Comparison of ENCODE assay signal across 27 cellular contexts in genomic region chr15:101429191-101429590, GRCh38.
"Had no signal": no experiment of that assay in that cellular context is flagged by ENCODE, and none has a peak within 500 bp of the region (broad histone marks: within the 10 kb centered on the region; RNA-seq: fewer than 3 reads in every experiment).

No MANE protein-coding gene starts in this region.

- ATAC-seq: left colon; natural killer cell; pancreas; psoas muscle; stimulated activated memory B cell treated with anti-CD40 and anti-IgM and Interleukin-4, amounts not matched to agents 10 μg/mL and 1 μg/mL and 100 μg/mL, for 72 hours; stimulated activated naive CD8-positive, alpha-beta T cell treated with anti-CD3 and anti-CD28 coated beads, Interleukin-15, Interleukin-2, amounts not matched to agents 100 U/mL and 50 U/mL, for 24 hours had no signal

- H3K36me3 Mint-ChIP-seq: mesothelial cell of epicardium; naive B cell; natural killer cell; neural progenitor cell; stimulated activated memory B cell treated with anti-CD40 and anti-IgM and Interleukin-4, amounts not matched to agents 10 μg/mL and 1 μg/mL and 100 μg/mL, for 72 hours; type B pancreatic cell had no signal

- H3K4me2 ChIP-seq: neural progenitor cell, smooth muscle cell had no signal

- H3K27me3 Mint-ChIP-seq: type B pancreatic cell had no signal

- H3K27ac Mint-ChIP-seq: mesothelial cell of epicardium; naive B cell; natural killer cell; neural progenitor cell; stimulated activated memory B cell treated with anti-CD40 and anti-IgM and Interleukin-4, amounts not matched to agents 10 μg/mL and 1 μg/mL and 100 μg/mL, for 72 hours; type B pancreatic cell had no signal

- H2AFZ ChIP-seq: neural progenitor cell had no signal

- H3K9ac ChIP-seq: neural progenitor cell had no signal

- H3K27me3 ChIP-seq: neural progenitor cell, pancreas, right atrium auricular region, right lobe of liver, uterus had no signal

- H3K4me1 ChIP-seq: left ventricle myocardium inferior, neural progenitor cell, pancreas, psoas muscle, right atrium auricular region, suprapubic skin, tibial artery, uterus had no signal

- H3K36me3 ChIP-seq: neural progenitor cell, pancreas, right atrium auricular region, suprapubic skin, thoracic aorta, tibial artery, uterus had no signal

- H3K9me3 ChIP-seq: left ventricle myocardium inferior, pancreas, psoas muscle, right atrium auricular region, right lobe of liver, suprapubic skin, thoracic aorta, tibial artery, uterus had no signal

- H3K4me3 ChIP-seq: left ventricle myocardium inferior, lung, neural progenitor cell, pancreas, psoas muscle, right atrium auricular region, right lobe of liver, smooth muscle cell, suprapubic skin, thoracic aorta, tibial artery, uterus had no signal

- H3K4me3 Mint-ChIP-seq: mesothelial cell of epicardium; natural killer cell; nephron progenitor cell; neural progenitor cell; stimulated activated memory B cell treated with anti-CD40 and anti-IgM and Interleukin-4, amounts not matched to agents 10 μg/mL and 1 μg/mL and 100 μg/mL, for 72 hours; type B pancreatic cell had no signal

- H3K27ac ChIP-seq: left ventricle myocardium inferior, neural progenitor cell, pancreas, psoas muscle, right atrium auricular region, suprapubic skin, thoracic aorta, tibial artery, uterus had no signal

- H3K9me3 Mint-ChIP-seq: mesothelial cell of epicardium; naive B cell; natural killer cell; nephron progenitor cell; neural progenitor cell; stimulated activated memory B cell treated with anti-CD40 and anti-IgM and Interleukin-4, amounts not matched to agents 10 μg/mL and 1 μg/mL and 100 μg/mL, for 72 hours; type B pancreatic cell had no signal

- DNase-seq: hippocampal formation; kidney glomerular epithelial cell; left colon; left ventricle myocardium inferior; mesendoderm; naive B cell; natural killer cell; nephron progenitor cell; psoas muscle; right lobe of liver; stimulated activated CD4-positive, alpha-beta T cell treated with anti-CD3 and anti-CD28 coated beads, Interleukin-1b, Interleukin-23, amount 100 ng/mL, for 48 hours; stimulated activated CD4-positive, alpha-beta T cell treated with anti-CD3 and anti-CD28 coated beads, Interleukin-2, amount 100 ng/mL, for 48 hours; stimulated activated CD4-positive, alpha-beta T cell treated with anti-CD3 and anti-CD28 coated beads, Interleukin-4, amount 100 ng/mL, for 4 hours; stimulated activated CD8-positive, alpha-beta memory T cell treated with anti-CD3 and anti-CD28 coated beads, Interleukin-4, amount 100 ng/mL, for 48 hours; stimulated activated naive CD8-positive, alpha-beta T cell treated with anti-CD3 and anti-CD28 coated beads, Interleukin-15, Interleukin-2, amounts not matched to agents 100 U/mL and 50 U/mL, for 24 hours; tibial artery; uterus had no signal

- H3K4me1 Mint-ChIP-seq: mesothelial cell of epicardium; stimulated activated memory B cell treated with anti-CD40 and anti-IgM and Interleukin-4, amounts not matched to agents 10 μg/mL and 1 μg/mL and 100 μg/mL, for 72 hours had no signal
